13 cellular contexts compared by ENCODE assay signal in the genomic region with DNA sequence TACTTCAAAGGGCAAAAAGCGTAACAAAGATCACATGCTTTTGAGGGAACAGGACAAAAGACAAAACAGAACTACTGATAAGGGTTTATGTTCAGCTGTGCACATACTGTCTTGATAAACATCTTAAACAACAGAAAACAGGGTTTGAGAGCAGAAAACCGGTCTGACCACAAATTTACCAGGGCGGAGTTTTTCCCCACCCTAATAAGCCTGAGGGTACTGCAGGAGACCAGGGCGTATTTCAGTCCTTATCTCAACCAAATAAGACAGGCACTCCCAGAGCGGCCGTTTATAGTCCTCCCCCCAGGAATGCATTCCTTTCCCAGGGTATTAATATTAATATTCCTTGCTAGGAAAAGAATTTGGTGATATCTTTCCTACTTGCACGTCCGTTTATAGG. TPM values are rescaled to one million over a fixed set of nuclear protein-coding genes. Genes with fewer than 3 reads are reported as not detected.
"Had no signal": no experiment of that assay in that cellular context is flagged by ENCODE, and none has a peak within 500 bp of the region (broad histone marks: within the 10 kb centered on the region; RNA-seq: fewer than 3 reads in every experiment).

No MANE protein-coding gene starts in this region.

RNA-seq across cellular contexts. Expression of gene ZNF648, which starts 16.0 kb away (rescaled TPM):
- total RNA-seq: activated B cell treated with CpG ODN at 0.5 μM for 24 hours; activated CD4-positive, alpha-beta memory T cell treated with anti-CD3 and anti-CD28 coated beads for 36 hours; activated CD4-positive, alpha-beta memory T cell treated with anti-CD3 and anti-CD28 coated beads, Interleukin-2, amount 10 ng/mL, durations not matched to agents 7 days and 5 days; activated CD4-positive, alpha-beta T cell treated with anti-CD3 and anti-CD28 coated beads for 36 hours; activated CD4-positive, alpha-beta T cell treated with anti-CD3 and anti-CD28 coated beads, Interleukin-2, amount 10 ng/mL, durations not matched to agents 24 days and 14 days; activated CD4-positive, alpha-beta T cell treated with anti-CD3 and anti-CD28 coated beads, Interleukin-2, amount 10 ng/mL, durations not matched to agents 7 days and 5 days; activated CD8-positive, alpha-beta memory T cell treated with anti-CD3 and anti-CD28 coated beads for 36 hours; activated CD8-positive, alpha-beta memory T cell treated with anti-CD3 and anti-CD28 coated beads, Interleukin-2, amount 10 ng/mL, durations not matched to agents 7 days and 5 days; activated CD8-positive, alpha-beta T cell treated with anti-CD3 and anti-CD28 coated beads for 36 hours; activated CD8-positive, alpha-beta T cell treated with anti-CD3 and anti-CD28 coated beads, Interleukin-2, amount 10 ng/mL, durations not matched to agents 7 days and 5 days; T-helper 1 cell treated with Interleukin-12 subunit alpha and Interleukin-12 subunit beta and Interleukin-4 antibody, amounts not matched to agents 30 ng/mL and 1 ng/mL, for 36 hours; T-helper 17 cell; T-helper 2 cell treated with Interferon-gamma antibody and Interleukin-4, amounts not matched to agents 100 ng/mL and 5 ng/mL, for 36 hours had no signal
